In genomic region chr5:31194892-31195291, GRCh38 we compare ENCODE assay signal across 11 cellular contexts. TPM values are rescaled to one million over a fixed set of nuclear protein-coding genes. Genes with fewer than 3 reads are reported as not detected.
DNase-seq lines count a peak whose midpoint lies in the region; ATAC-seq, FAIRE-seq and TF ChIP-seq lines count a peak whose summit lies in the region.
"Had no signal": no experiment of that assay in that cellular context is flagged by ENCODE, and none has a peak within 500 bp of the region (broad histone marks: within the 10 kb centered on the region; RNA-seq: fewer than 3 reads in every experiment).

No MANE protein-coding gene starts in this region.

- H3K4me2 ChIP-seq in keratinocyte (ENCODE audit: control insufficient read depth, extremely low read depth, insufficient read depth, low read depth, low read length) (peak overlapping the region; percentile 25), skeletal muscle satellite cell (ENCODE audit: low read length) (peak overlapping the region; percentile 77)

- H3K4me1 ChIP-seq in HEK293 (ENCODE audit: control insufficient read depth, insufficient read depth, low read length) (peaks cover 6% of the 10 kb centered on the region; the same call in 1 of the 2 replicates), ascending aorta (no peaks in the 10 kb centered on the region), keratinocyte (ENCODE audit: control insufficient read depth, extremely low read depth, insufficient read depth, low read length) (no peaks in the 10 kb centered on the region), skeletal muscle satellite cell (ENCODE audit: control insufficient read depth, insufficient read depth, low read length) (peaks cover 6% of the 10 kb centered on the region)

- H3K27ac ChIP-seq in HEK293 (ENCODE audit: extremely low read depth, low read depth, low read length) (no peak overlapping the region), ascending aorta (no peak overlapping the region), keratinocyte (ENCODE audit: control insufficient read depth, insufficient read depth, low read length) (no peak overlapping the region)

- ATAC-seq in GM21619 (IDR thresholded peaks at IDR 0.05; ENCODE audit: unreplicated experiment) = no peak

- H3K79me2 ChIP-seq in keratinocyte (ENCODE audit: control insufficient read depth, insufficient read depth, low read length) = no peaks in the 10 kb centered on the region

- CTCF ChIA-PET in HEK293 (lab: Yijun Ruan, JAX) = interaction anchor here (1.5 kb wide), 1 partner anchor 37 kb away, joined by 4 read pairs; no protein-coding TSS in a partner anchor

- no peak overlapping the region for H3K9ac ChIP-seq in keratinocyte (ENCODE audit: control insufficient read depth, extremely low read depth, insufficient read depth, low read length)
- no peak overlapping the region for H3K9ac ChIP-seq in skeletal muscle satellite cell (ENCODE audit: low read depth, low read length)

- no peaks in the 10 kb centered on the region for H4K20me1 ChIP-seq in keratinocyte (ENCODE audit: control insufficient read depth, extremely low read depth, insufficient read depth, low read length)

- intact Hi-C loops in ascending aorta (cut with DNase I) = loop anchor here (5.0 kb wide), 1 partner anchor 442 kb away; the partner anchor contains the start of gene PDZD2

- H3K36me3 ChIP-seq in HEK293 (ENCODE audit: control insufficient read depth in 2 of 2, insufficient read depth in 1 of 2, low read length in 2 of 2) = no peaks in the 10 kb centered on the region
- no peaks in the 10 kb centered on the region for H3K36me3 ChIP-seq in ascending aorta
- no peaks in the 10 kb centered on the region for H3K36me3 ChIP-seq in keratinocyte (ENCODE audit: control insufficient read depth in 2 of 2, extremely low read depth in 1 of 2, insufficient read depth in 2 of 2, low read length in 2 of 2)
- no peaks in the 10 kb centered on the region for H3K36me3 ChIP-seq in skeletal muscle satellite cell (ENCODE audit: insufficient read depth, low read length)

- TF ChIP-seq CTCF in HEK293 (tag by site-specific recombination; IDR thresholded peaks at IDR 0.05) = no peak
- no peak for TF ChIP-seq CTCF in ascending aorta (IDR thresholded peaks at IDR 0.05)
- no peak for TF ChIP-seq CTCF in keratinocyte (optimal IDR thresholded peaks at IDR 0.05 in 1 of 3, IDR thresholded peaks at IDR 0.05 in 1 of 3, conservative IDR thresholded peaks at IDR 0.05 in 1 of 3; ENCODE audit: extremely low read depth in 1 of 3, insufficient read depth in 2 of 3, low read length in 3 of 3)

- H3K9me3 ChIP-seq in HEK293 (ENCODE audit: control insufficient read depth, insufficient read depth, low read depth, low read length) (no peaks in the 10 kb centered on the region), ascending aorta (no peaks in the 10 kb centered on the region), keratinocyte (ENCODE audit: control insufficient read depth, low read depth, low read length) (no peaks in the 10 kb centered on the region), skeletal muscle satellite cell (replicated peaks; ENCODE audit: low read length) (no peaks in the 10 kb centered on the region)

- H3K9me1 ChIP-seq in keratinocyte (ENCODE audit: control insufficient read depth, extremely low read depth, insufficient read depth, low read length) = no peaks in the 10 kb centered on the region

- DNase-seq in ascending aorta (ENCODE audit: low spot score in 2 of 2) = no peak
- DNase-seq in keratinocyte (ENCODE audit: low read depth, low spot score) = no peak
- DNase-seq in T-helper 1 cell = no peak
- no peak for DNase-seq in stimulated activated naive CD4-positive, alpha-beta T cell (lab: John Stamatoyannopoulos, UW)
- no peak for DNase-seq in stimulated activated CD4-positive, alpha-beta T cell treated with anti-CD3 and anti-CD28 coated beads, Interleukin-15, amount 100 ng/mL, for 24 hours
- DNase-seq: occipital lobe had no signal

- no peak overlapping the region for H2AFZ ChIP-seq in keratinocyte (ENCODE audit: control insufficient read depth, low read length)

- H3K4me3 ChIP-seq in HEK293 (ENCODE audit: low read depth, low read length) = peak overlapping the region; percentile 61
- peak overlapping the region; percentile 61 to 80 for H3K4me3 ChIP-seq in ascending aorta
- H3K4me3 ChIP-seq in keratinocyte (ENCODE audit: control insufficient read depth in 2 of 3, extremely low read depth in 1 of 3, insufficient read depth in 2 of 3, low read depth in 1 of 3, low read length in 3 of 3) = peak overlapping the region in 1 of 3 experiments; percentile 6
- H3K4me3 ChIP-seq in skeletal muscle satellite cell (ENCODE audit: low read length) = no peak overlapping the region

- no peak for FAIRE-seq in keratinocyte (lab: Jason Lieb, UNC)
- FAIRE-seq: G401.6 had no signal

- dilution Hi-C loops in keratinocyte (cut with MboI; ENCODE audit: extremely low pct_ligation_motif_present, low sequenced_read_pairs) = no loop called here

- H3K27me3 ChIP-seq in ascending aorta (no peaks in the 10 kb centered on the region), keratinocyte (ENCODE audit: control insufficient read depth, extremely low read depth, insufficient read depth, low read length) (peaks cover 31% of the 10 kb centered on the region), skeletal muscle satellite cell (ENCODE audit: control insufficient read depth, insufficient read depth, low read length) (peaks cover 51% of the 10 kb centered on the region)

- POLR2A ChIA-PET in HEK293 (lab: Yijun Ruan, JAX) = no interaction called here

TF ChIP-seq in HEK293, 187 proteins besides CTCF, POLR2A, EP300 and RAD21:
- no peak for TF ChIP-seq KLF8 (tag by site-specific recombination; IDR thresholded peaks at IDR 0.05)
TF ChIP-seq in HEK293: peak in this region for 0.

RNA-seq across cellular contexts. Expression of gene CDH6, which starts 1.4 kb away (rescaled TPM):
- total RNA-seq in ascending aorta = 6.5 TPM
- polyA plus RNA-seq in keratinocyte = not detected in 3 replicates
- not detected for polyA plus RNA-seq in keratinocyte (2011; ENCODE audit: low read depth)
- polyA plus RNA-seq in keratinocyte (2011; cell fraction: cytosol; rRNA removed) = not detected in 2 replicates
- not detected in 2 replicates for polyA plus RNA-seq in keratinocyte (2011; cell fraction: nucleus; rRNA removed)
- polyA plus RNA-seq in keratinocyte (2012; ENCODE audit: low replicate concordance) = not detected in 2 replicates
- not detected in 3 replicates for polyA minus RNA-seq in keratinocyte
- polyA minus RNA-seq in keratinocyte (2011; cell fraction: cytosol; rRNA and poly(A)+ RNA removed) = not detected
- not detected in 2 replicates for polyA minus RNA-seq in keratinocyte (2011; cell fraction: nucleus; rRNA and poly(A)+ RNA removed)
- total RNA-seq in skeletal muscle satellite cell (2012; rRNA removed) = not detected in 2 replicates
- total RNA-seq: HT-29 had no signal
